1 cellular context compared by ENCODE assay signal in genomic region chr5:40554048-40554447, GRCh38.
TF ChIP-seq lines count a peak whose summit lies in the region.

No MANE protein-coding gene starts in this region.

TF ChIP-seq in A549, 52 proteins besides CTCF, POLR2A, EP300 and RAD21 (continued from another document):
- TF ChIP-seq ATOH8 (CRISPR knock-in tag; IDR thresholded peaks at IDR 0.05; ENCODE audit: low read depth) (no peak), CBX8 (IDR thresholded peaks at IDR 0.05) (no peak), RCOR1 (IDR thresholded peaks at IDR 0.05; ENCODE audit: low read depth, low read length) (no peak), CHD2 (IDR thresholded peaks at IDR 0.05; ENCODE audit: low read length, partially characterized antibody) (no peak), EHF (CRISPR knock-in tag; IDR thresholded peaks at IDR 0.05) (no peak), MYC (IDR thresholded peaks at IDR 0.05; ENCODE audit: borderline replicate concordance, low read length) (no peak)
